ENCODE assay signal across 10 cellular contexts in the genomic region with DNA sequence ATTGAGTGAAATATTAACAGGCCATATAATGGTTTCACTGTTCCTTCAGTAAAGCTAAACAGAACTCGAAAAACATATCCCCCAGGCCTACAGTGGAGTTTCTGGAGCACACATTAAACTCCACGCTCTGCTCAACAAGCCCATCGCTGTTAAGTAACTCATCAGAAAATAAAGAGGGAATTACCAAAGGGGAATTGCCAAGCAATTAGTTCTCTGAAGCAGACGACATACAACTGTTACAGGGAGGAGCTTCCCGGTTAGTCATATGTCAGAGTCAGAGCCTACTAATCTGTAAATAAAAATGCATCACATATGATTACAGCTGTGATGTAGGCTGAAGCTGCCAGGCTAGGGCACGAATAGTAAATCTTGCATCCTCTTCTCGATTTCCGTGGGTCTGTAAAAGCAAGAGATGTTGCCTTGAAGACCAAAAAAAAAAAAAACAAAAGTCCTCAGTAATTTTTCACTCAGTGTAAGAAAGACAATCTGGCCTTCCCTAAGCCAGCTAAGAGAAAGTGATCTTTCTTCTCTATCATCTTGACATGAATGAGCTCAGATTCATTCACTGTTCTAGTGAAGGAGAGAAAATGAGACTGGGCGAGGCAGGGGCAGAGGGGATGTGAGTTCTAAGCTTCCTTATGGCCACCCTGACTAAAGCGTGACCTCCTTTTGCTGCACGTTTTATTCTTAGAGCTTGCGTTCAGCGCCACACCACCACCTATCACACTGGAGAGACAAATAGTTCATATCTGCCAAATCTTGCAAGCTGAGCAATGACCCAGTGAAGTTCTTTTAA. TPM values are rescaled to one million over a fixed set of nuclear protein-coding genes. Genes with fewer than 3 reads are reported as not detected.
DNase-seq lines count a peak whose midpoint lies in the region; ATAC-seq and TF ChIP-seq lines count a peak whose summit lies in the region.
"Had no signal": no experiment of that assay in that cellular context is flagged by ENCODE, and none has a peak within 500 bp of the region (broad histone marks: within the 10 kb centered on the region; RNA-seq: fewer than 3 reads in every experiment).

No MANE protein-coding gene starts in this region.

- H3K4me3 ChIP-seq in HEK293 (ENCODE audit: low read depth, low read length), result no peak overlapping the region
- H3K4me3 ChIP-seq in heart right ventricle, result peak overlapping the region in 1 of 10 donors; percentile 3
- H3K4me3 ChIP-seq in skeletal muscle satellite cell (ENCODE audit: low read length), result peak overlapping the region; percentile 31

- CTCF ChIA-PET in HEK293 (lab: Yijun Ruan, JAX), result interaction anchor here (0.6 to 1.6 kb wide), 12 partner anchors 9 to 423 kb away, joined by 3 to 7 read pairs (median 3); no protein-coding TSS in a partner anchor

- peak overlapping the region; percentile 40 for H3K4me2 ChIP-seq in skeletal muscle satellite cell (ENCODE audit: low read length)

- peak overlapping the region; percentile 55 for H3K9ac ChIP-seq in skeletal muscle satellite cell (ENCODE audit: low read depth, low read length)

- intact Hi-C loops in heart right ventricle (cut with DNase I), result no loop called here

- DNase-seq in astrocyte of the hippocampus (ENCODE audit: low read depth, low spot score) (peak; percentile 65), heart right ventricle (no peak), NCI-H128 (lab: John Stamatoyannopoulos, UW; ENCODE audit: unreplicated experiment) (no peak), NCI-H1417 (lab: John Stamatoyannopoulos, UW) (no peak)
- DNase-seq: activated CD4-positive, alpha-beta T cell treated with anti-CD3 and anti-CD28 coated beads, Interleukin-2, amount 50 U/mL, for 4 hours; NCI-H1930 had no signal

- H3K27me3 ChIP-seq in heart right ventricle (no peaks in the 10 kb centered on the region), skeletal muscle satellite cell (ENCODE audit: control insufficient read depth, insufficient read depth, low read length) (no peaks in the 10 kb centered on the region)

- no peaks in the 10 kb centered on the region for H3K9me3 ChIP-seq in HEK293 (ENCODE audit: control insufficient read depth, insufficient read depth, low read depth, low read length)
- no peaks in the 10 kb centered on the region for H3K9me3 ChIP-seq in heart right ventricle
- H3K9me3 ChIP-seq in skeletal muscle satellite cell (replicated peaks; ENCODE audit: low read length), result no peaks in the 10 kb centered on the region

- ATAC-seq in heart right ventricle, result peak in 7 of 8 donors; percentile 30 to 65 (median 55)
- no peak for ATAC-seq in HG03196 (IDR thresholded peaks at IDR 0.05; ENCODE audit: unreplicated experiment)
- ATAC-seq in HG03280 (IDR thresholded peaks at IDR 0.05; ENCODE audit: unreplicated experiment), result no peak

- TF ChIP-seq CTCF in HEK293 (tag by site-specific recombination; IDR thresholded peaks at IDR 0.05), result no peak
- TF ChIP-seq CTCF in heart right ventricle (IDR thresholded peaks at IDR 0.05), result no peak

- H3K4me1 ChIP-seq in HEK293 (ENCODE audit: control insufficient read depth, insufficient read depth, low read length), result peaks cover 30% of the 10 kb centered on the region
- peaks cover 2 to 84% (median 48%) of the 10 kb centered on the region in 9 donors for H3K4me1 ChIP-seq in heart right ventricle
- peaks cover 58% of the 10 kb centered on the region for H3K4me1 ChIP-seq in skeletal muscle satellite cell (ENCODE audit: control insufficient read depth, insufficient read depth, low read length)

- POLR2A ChIA-PET in HEK293 (lab: Yijun Ruan, JAX), result interaction anchor here (0.6 to 1.8 kb wide), 3 partner anchors 11 to 505 kb away, joined by 7 to 9 read pairs (median 9); no protein-coding TSS in a partner anchor

- no peak overlapping the region for H3K27ac ChIP-seq in HEK293 (ENCODE audit: extremely low read depth, low read depth, low read length)
- peak overlapping the region in 7 of 10 donors; percentile 1 to 56 (median 28) for H3K27ac ChIP-seq in heart right ventricle

- peaks cover 0 to 6% of the 10 kb centered on the region in 2 experiments; a peak in 2 of 3 replicates for H3K36me3 ChIP-seq in HEK293 (ENCODE audit: control insufficient read depth in 2 of 2, insufficient read depth in 1 of 2, low read length in 2 of 2)
- H3K36me3 ChIP-seq in heart right ventricle, result peaks cover 0 to 36% (median 9%) of the 10 kb centered on the region in 9 donors
- H3K36me3 ChIP-seq in skeletal muscle satellite cell (ENCODE audit: insufficient read depth, low read length), result no peaks in the 10 kb centered on the region

- WGBS in heart right ventricle, 2 donors, result 47 to 50% methylated on average over 13 of the region's 13 CpGs

TF ChIP-seq in HEK293, 187 proteins besides CTCF, POLR2A, EP300 and RAD21 (continues in another document):
- TF ChIP-seq, protein P1, sequence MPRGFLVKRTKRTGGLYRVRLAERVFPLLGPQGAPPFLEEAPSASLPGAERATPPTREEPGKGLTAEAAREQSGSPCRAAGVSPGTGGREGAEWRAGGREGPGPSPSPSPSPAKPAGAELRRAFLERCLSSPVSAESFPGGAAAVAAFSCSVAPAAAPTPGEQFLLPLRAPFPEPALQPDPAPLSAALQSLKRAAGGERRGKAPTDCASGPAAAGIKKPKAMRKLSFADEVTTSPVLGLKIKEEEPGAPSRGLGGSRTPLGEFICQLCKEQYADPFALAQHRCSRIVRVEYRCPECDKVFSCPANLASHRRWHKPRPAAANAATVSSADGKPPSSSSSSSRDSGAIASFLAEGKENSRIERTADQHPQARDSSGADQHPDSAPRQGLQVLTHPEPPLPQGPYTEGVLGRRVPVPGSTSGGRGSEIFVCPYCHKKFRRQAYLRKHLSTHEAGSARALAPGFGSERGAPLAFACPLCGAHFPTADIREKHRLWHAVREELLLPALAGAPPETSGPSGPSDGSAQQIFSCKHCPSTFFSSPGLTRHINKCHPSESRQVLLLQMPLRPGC (tag by site-specific recombination; IDR thresholded peaks at IDR 0.05), result no peak
- TF ChIP-seq ZNF146 (tag by site-specific recombination; IDR thresholded peaks at IDR 0.05) (no peak), PRDM1 (tag by site-specific recombination; IDR thresholded peaks at IDR 0.05) (no peak), ZNF629 (tag by site-specific recombination; IDR thresholded peaks at IDR 0.05) (peak; percentile 51; the same call in 1 of the 2 replicates), ZNF202 (tag by site-specific recombination; IDR thresholded peaks at IDR 0.05; ENCODE audit: borderline replicate concordance) (no peak), ZNF830 (tag by site-specific recombination; IDR thresholded peaks at IDR 0.05; ENCODE audit: low read depth) (no peak), IKZF3 (tag by site-specific recombination; IDR thresholded peaks at IDR 0.05) (no peak), ZNF169 (tag by site-specific recombination; IDR thresholded peaks at IDR 0.05) (no peak), ZNF518A (tag by site-specific recombination; conservative IDR thresholded peaks at IDR 0.05; ENCODE audit: low read depth) (no peak), ZNF302 (tag by site-specific recombination; IDR thresholded peaks at IDR 0.05; ENCODE audit: low read depth) (no peak), ZNF132 (tag by site-specific recombination; IDR thresholded peaks at IDR 0.05; ENCODE audit: borderline replicate concordance) (no peak), ZNF571 (tag by site-specific recombination; IDR thresholded peaks at IDR 0.05) (no peak), SCRT1 (tag by site-specific recombination; IDR thresholded peaks at IDR 0.05; ENCODE audit: borderline replicate concordance) (no peak), ZNF548 (tag by site-specific recombination; IDR thresholded peaks at IDR 0.05) (no peak), ZNF510 (tag by site-specific recombination; IDR thresholded peaks at IDR 0.05; ENCODE audit: insufficient replicate concordance) (no peak)

RNA-seq across cellular contexts. Expression of gene ATXN1, which starts 13.8 kb away (rescaled TPM):
- 10 to 100 TPM; 26.8 to 46.5 (median 41.1) TPM for total RNA-seq in heart right ventricle
- polyA plus RNA-seq in heart right ventricle, result 1 to 10 TPM; 4.1 to 7.5 TPM
- 8.1 and 10.9 TPM in 2 replicates for total RNA-seq in skeletal muscle satellite cell (2012; rRNA removed)

Comparison
In these comparisons a context has a peak if more than half of its experiments do, and no peak if none do; other contexts are left out.
1. ATAC-seq: peak in heart right ventricle (7 of 8); none in HG03196 (single experiment) and HG03280 (single experiment).